Comparison of ENCODE assay signal across 8 cellular contexts in the genomic region with DNA sequence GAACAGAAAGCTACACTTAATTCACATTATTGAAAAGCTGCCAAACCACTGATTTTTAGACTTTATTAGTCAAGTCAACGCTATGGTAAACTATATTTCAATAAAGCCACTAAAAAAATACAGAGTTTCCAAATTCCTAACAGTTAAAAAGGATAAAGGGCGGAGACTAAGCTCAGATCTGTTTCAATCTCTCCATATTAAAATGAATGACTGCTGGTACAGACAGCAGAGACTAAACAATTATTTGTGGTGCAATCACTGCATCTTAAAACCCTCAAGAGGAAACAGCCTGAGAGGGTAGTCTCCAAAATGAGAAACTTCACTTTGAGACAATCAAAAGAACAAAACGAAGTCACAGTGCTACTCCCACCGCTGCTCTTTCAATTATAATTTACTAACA. TPM values are rescaled to one million over a fixed set of nuclear protein-coding genes. Genes with fewer than 3 reads are reported as not detected.
A peak's percentile ranks its signal among the peaks of the same experiment; 100 is the strongest.
DNase-seq lines count a peak whose midpoint lies in the region; ATAC-seq and TF ChIP-seq lines count a peak whose summit lies in the region.

No MANE protein-coding gene starts in this region.

- H3K27ac ChIP-seq in tibial artery: peak overlapping the region; percentile 93 to 95

- H3K4me1 ChIP-seq in tibial artery: peaks cover 0 to 58% (median 35%) of the 10 kb centered on the region in 4 donors

- H3K27ac Mint-ChIP-seq in activated T-cell treated with anti-CD3 and anti-CD28 coated beads, Interleukin-2, amount 50 U/mL, for 72 hours: peak overlapping the region; percentile 98
- H3K27ac Mint-ChIP-seq in activated naive CD8-positive, alpha-beta T cell treated with anti-CD3 and anti-CD28 coated beads, Interleukin-2, amount 50 U/mL, for 24 hours: peak overlapping the region; percentile 89

- peaks cover 61% of the 10 kb centered on the region for H3K4me1 Mint-ChIP-seq in activated T-cell treated with anti-CD3 and anti-CD28 coated beads, Interleukin-2, amount 50 U/mL, for 72 hours (ENCODE audit: low read depth)
- H3K4me1 Mint-ChIP-seq in activated naive CD8-positive, alpha-beta T cell treated with anti-CD3 and anti-CD28 coated beads, Interleukin-2, amount 50 U/mL, for 24 hours: peaks cover 56% of the 10 kb centered on the region

- H3K4me3 Mint-ChIP-seq in activated T-cell treated with anti-CD3 and anti-CD28 coated beads, Interleukin-2, amount 50 U/mL, for 72 hours: peak overlapping the region; percentile 90 to 100
- peak overlapping the region; percentile 93 for H3K4me3 Mint-ChIP-seq in activated naive CD8-positive, alpha-beta T cell treated with anti-CD3 and anti-CD28 coated beads, Interleukin-2, amount 50 U/mL, for 24 hours

- no peaks in the 10 kb centered on the region for H3K9me3 Mint-ChIP-seq in activated T-cell treated with anti-CD3 and anti-CD28 coated beads, Interleukin-2, amount 50 U/mL, for 72 hours
- H3K9me3 Mint-ChIP-seq in activated naive CD8-positive, alpha-beta T cell treated with anti-CD3 and anti-CD28 coated beads, Interleukin-2, amount 50 U/mL, for 24 hours: no peaks in the 10 kb centered on the region

- no peak for DNase-seq in activated T-cell treated with anti-CD3 and anti-CD28 coated beads, Interleukin-2, amount 50 U/mL, for 72 hours
- no peak for DNase-seq in activated T-cell treated with anti-CD3 and anti-CD28 coated beads for 4 hours
- DNase-seq in activated naive CD8-positive, alpha-beta T cell treated with anti-CD3 and anti-CD28 coated beads, Interleukin-2, amount 50 U/mL, for 24 hours: no peak
- DNase-seq in left kidney (ENCODE audit: low read depth, low spot score): peak; percentile 3
- no peak for DNase-seq in tibial artery
- DNase-seq in NCI-H128 (lab: John Stamatoyannopoulos, UW; ENCODE audit: unreplicated experiment): no peak
- DNase-seq in stimulated activated naive CD4-positive, alpha-beta T cell treated with Interleukin-2 at 50 U/mL for 16 hours (lab: John Stamatoyannopoulos, UW): no peak

- no peaks in the 10 kb centered on the region for H3K36me3 ChIP-seq in tibial artery

- H3K4me3 ChIP-seq in tibial artery: peak overlapping the region; percentile 87

- no peaks in the 10 kb centered on the region for H3K27me3 ChIP-seq in tibial artery

- H3K9me3 ChIP-seq in tibial artery: no peaks in the 10 kb centered on the region

- H3K27me3 Mint-ChIP-seq in activated T-cell treated with anti-CD3 and anti-CD28 coated beads, Interleukin-2, amount 50 U/mL, for 72 hours (ENCODE audit: low read depth): no peaks in the 10 kb centered on the region
- H3K27me3 Mint-ChIP-seq in activated naive CD8-positive, alpha-beta T cell treated with anti-CD3 and anti-CD28 coated beads, Interleukin-2, amount 50 U/mL, for 24 hours: no peaks in the 10 kb centered on the region

- no peak for TF ChIP-seq CTCF in tibial artery (IDR thresholded peaks at IDR 0.05)

- intact Hi-C loops in tibial artery (cut with DNase I; ENCODE audit: low total_unique reads): no loop called here

- no peak for ATAC-seq in activated T-cell treated with anti-CD3 and anti-CD28 coated beads, Interleukin-2, amount 50 U/mL, for 72 hours (replicated peaks in 1 of 2)
- no peak for ATAC-seq in activated naive CD8-positive, alpha-beta T cell treated with anti-CD3 and anti-CD28 coated beads, Interleukin-2, amount 50 U/mL, for 24 hours
- no peak for ATAC-seq in GM21526 (IDR thresholded peaks at IDR 0.05; ENCODE audit: low FRiP score, unreplicated experiment)

- H3K36me3 Mint-ChIP-seq in activated T-cell treated with anti-CD3 and anti-CD28 coated beads, Interleukin-2, amount 50 U/mL, for 72 hours (ENCODE audit: insufficient read depth in 2 of 2): peaks cover 3 to 4% of the 10 kb centered on the region in 2 donors
- peaks cover 6% of the 10 kb centered on the region for H3K36me3 Mint-ChIP-seq in activated naive CD8-positive, alpha-beta T cell treated with anti-CD3 and anti-CD28 coated beads, Interleukin-2, amount 50 U/mL, for 24 hours (ENCODE audit: low read depth)

RNA-seq across cellular contexts. Expression of a gene that starts 1.3 kb away (rescaled TPM):
- total RNA-seq in activated T-cell treated with anti-CD3 and anti-CD28 coated beads, Interleukin-2, amount 50 U/mL, for 72 hours: 10 to 100 TPM; 59.6 to 64.6 TPM
